Comparison of ENCODE assay signal across 35 cellular contexts in the genomic region with DNA sequence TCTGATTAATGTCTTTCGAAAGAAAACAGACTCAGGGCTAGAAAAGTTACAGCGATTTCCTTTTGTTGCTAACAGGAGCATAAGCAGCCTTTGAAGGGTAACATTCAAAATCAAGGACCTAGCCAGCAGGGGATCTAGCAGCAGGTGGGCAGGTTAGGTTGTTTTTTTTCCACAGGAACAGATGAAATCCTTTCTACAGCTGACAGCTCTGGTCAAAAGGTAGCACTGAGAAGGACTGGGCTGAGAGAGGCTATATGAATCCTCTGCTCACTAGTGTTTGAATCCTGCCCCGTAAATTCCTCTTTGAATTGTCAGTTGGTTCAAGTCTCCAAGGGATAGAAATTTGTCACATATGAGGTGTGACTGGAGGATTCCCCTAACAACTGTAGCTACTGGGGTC.
"Had no signal": no experiment of that assay in that cellular context is flagged by ENCODE, and none has a peak within 500 bp of the region (broad histone marks: within the 10 kb centered on the region; RNA-seq: fewer than 3 reads in every experiment).

No MANE protein-coding gene starts in this region.

- H3K27ac ChIP-seq: adrenal gland, body of pancreas, gastrocnemius medialis, hepatocyte, left lung, lower lobe of right lung, neural progenitor cell, parathyroid adenoma, right atrium auricular region, thyroid gland, upper lobe of left lung, vagina, WERI-Rb-1 had no signal

- H3K27ac Mint-ChIP-seq: activated CD4-positive, alpha-beta memory T cell treated with anti-CD3 and anti-CD28 coated beads for 36 hours; activated CD4-positive, alpha-beta T cell treated with anti-CD3 and anti-CD28 coated beads, Interleukin-2, amount 10 ng/mL, durations not matched to agents 24 days and 14 days; activated naive CD4-positive, alpha-beta T cell treated with anti-CD3 and anti-CD28 coated beads for 36 hours; activated naive CD8-positive, alpha-beta T cell treated with anti-CD3 and anti-CD28 coated beads for 36 hours; activated T-helper 1 cell treated with anti-CD3 and anti-CD28 coated beads, Interleukin-12 subunit alpha, Interleukin-12 subunit beta, Interleukin-2, Interleukin-4 antibody, amounts not matched to agents 30 ng/mL and 10 ng/mL and 1 ng/mL, durations not matched to agents 14 hours and 24 hours and 36 hours; natural killer cell; neural progenitor cell; stimulated activated memory B cell treated with anti-CD40 and anti-IgM and Interleukin-4, amounts not matched to agents 10 μg/mL and 1 μg/mL and 100 μg/mL, for 72 hours; stimulated activated naive CD8-positive, alpha-beta T cell treated with anti-CD3 and anti-CD28 coated beads, Interleukin-15, amount 100 ng/mL, for 72 hours had no signal

- H3K9me3 Mint-ChIP-seq: activated CD4-positive, alpha-beta memory T cell treated with anti-CD3 and anti-CD28 coated beads for 36 hours; activated naive CD4-positive, alpha-beta T cell treated with anti-CD3 and anti-CD28 coated beads for 36 hours; activated naive CD8-positive, alpha-beta T cell treated with anti-CD3 and anti-CD28 coated beads for 36 hours; activated T-helper 1 cell treated with anti-CD3 and anti-CD28 coated beads, Interleukin-12 subunit alpha, Interleukin-12 subunit beta, Interleukin-2, Interleukin-4 antibody, amounts not matched to agents 30 ng/mL and 10 ng/mL and 1 ng/mL, durations not matched to agents 14 hours and 24 hours and 36 hours; natural killer cell; neural progenitor cell; stimulated activated memory B cell treated with anti-CD40 and anti-IgM and Interleukin-4, amounts not matched to agents 10 μg/mL and 1 μg/mL and 100 μg/mL, for 72 hours had no signal

- H3K27me3 Mint-ChIP-seq: activated CD4-positive, alpha-beta memory T cell treated with anti-CD3 and anti-CD28 coated beads for 36 hours; activated CD4-positive, alpha-beta T cell treated with anti-CD3 and anti-CD28 coated beads, Interleukin-2, amount 10 ng/mL, durations not matched to agents 24 days and 14 days; stimulated activated memory B cell treated with anti-CD40 and anti-IgM and Interleukin-4, amounts not matched to agents 10 μg/mL and 1 μg/mL and 100 μg/mL, for 72 hours; stimulated activated naive CD8-positive, alpha-beta T cell treated with anti-CD3 and anti-CD28 coated beads, Interleukin-15, amount 100 ng/mL, for 72 hours had no signal

- H3K4me3 Mint-ChIP-seq: activated CD4-positive, alpha-beta memory T cell treated with anti-CD3 and anti-CD28 coated beads for 36 hours; activated CD4-positive, alpha-beta T cell treated with anti-CD3 and anti-CD28 coated beads, Interleukin-2, amount 10 ng/mL, durations not matched to agents 24 days and 14 days; activated naive CD4-positive, alpha-beta T cell treated with anti-CD3 and anti-CD28 coated beads for 36 hours; activated naive CD8-positive, alpha-beta T cell treated with anti-CD3 and anti-CD28 coated beads for 36 hours; activated T-helper 1 cell treated with anti-CD3 and anti-CD28 coated beads, Interleukin-12 subunit alpha, Interleukin-12 subunit beta, Interleukin-2, Interleukin-4 antibody, amounts not matched to agents 30 ng/mL and 10 ng/mL and 1 ng/mL, durations not matched to agents 14 hours and 24 hours and 36 hours; natural killer cell; neural progenitor cell; stimulated activated memory B cell treated with anti-CD40 and anti-IgM and Interleukin-4, amounts not matched to agents 10 μg/mL and 1 μg/mL and 100 μg/mL, for 72 hours; stimulated activated naive CD8-positive, alpha-beta T cell treated with anti-CD3 and anti-CD28 coated beads, Interleukin-15, amount 100 ng/mL, for 72 hours had no signal

- H3K4me1 Mint-ChIP-seq: activated CD4-positive, alpha-beta T cell treated with anti-CD3 and anti-CD28 coated beads, Interleukin-2, amount 10 ng/mL, durations not matched to agents 24 days and 14 days; activated naive CD8-positive, alpha-beta T cell treated with anti-CD3 and anti-CD28 coated beads for 36 hours; natural killer cell; stimulated activated memory B cell treated with anti-CD40 and anti-IgM and Interleukin-4, amounts not matched to agents 10 μg/mL and 1 μg/mL and 100 μg/mL, for 72 hours; stimulated activated naive CD8-positive, alpha-beta T cell treated with anti-CD3 and anti-CD28 coated beads, Interleukin-15, amount 100 ng/mL, for 72 hours had no signal

- H3K27me3 ChIP-seq: adrenal gland, body of pancreas, gastrocnemius medialis, hepatocyte, left lung, neural progenitor cell, right atrium auricular region, thyroid gland, upper lobe of left lung, vagina had no signal

- H3K36me3 Mint-ChIP-seq: activated CD4-positive, alpha-beta memory T cell treated with anti-CD3 and anti-CD28 coated beads for 36 hours; activated naive CD8-positive, alpha-beta T cell treated with anti-CD3 and anti-CD28 coated beads for 36 hours; natural killer cell; neural progenitor cell; stimulated activated memory B cell treated with anti-CD40 and anti-IgM and Interleukin-4, amounts not matched to agents 10 μg/mL and 1 μg/mL and 100 μg/mL, for 72 hours had no signal

- DNase-seq: activated CD4-positive, alpha-beta memory T cell treated with anti-CD3 and anti-CD28 coated beads for 36 hours; activated CD4-positive, alpha-beta T cell treated with anti-CD3 and anti-CD28 coated beads, Interleukin-2, amount 10 ng/mL, durations not matched to agents 24 days and 14 days; activated CD4-positive, CD25-positive, alpha-beta regulatory T cell treated with anti-CD3 and anti-CD28 coated beads, Interleukin-2, amount 50 U/mL, for 72 hours; activated CD8-positive, alpha-beta memory T cell treated with anti-CD3 and anti-CD28 coated beads, Interleukin-2, amount 50 U/mL, for 4 hours; activated effector memory CD4-positive, alpha-beta T cell treated with anti-CD3 and anti-CD28 coated beads, Interleukin-2, amount 50 U/mL, for 16 hours; activated naive CD4-positive, alpha-beta T cell treated with anti-CD3 and anti-CD28 coated beads for 36 hours; activated naive CD8-positive, alpha-beta T cell treated with anti-CD3 and anti-CD28 coated beads for 36 hours; activated T-cell treated with anti-CD3 and anti-CD28 coated beads, Interleukin-2, amount 50 U/mL, for 1 hour; adrenal gland; aorta; body of pancreas; effector CD8-positive, alpha-beta T cell; gastrocnemius medialis; left lung; lower lobe of right lung; mesenchymal stem cell; natural killer cell; occipital lobe; stimulated activated CD4-positive, alpha-beta T cell treated with anti-CD3 and anti-CD28 coated beads, Interleukin-1b, Interleukin-23, amount 100 ng/mL, for 48 hours; stimulated activated CD4-positive, alpha-beta T cell treated with anti-CD3 and anti-CD28 coated beads, Interleukin-4, amount 100 ng/mL, for 4 hours; stimulated activated CD8-positive, alpha-beta memory T cell treated with anti-CD3 and anti-CD28 coated beads, Interleukin-4, amount 100 ng/mL, for 48 hours; stimulated activated naive CD8-positive, alpha-beta T cell treated with anti-CD3 and anti-CD28 coated beads, Interleukin-15, amount 100 ng/mL, for 72 hours; substantia nigra; T1000; thyroid gland; upper lobe of left lung; WERI-Rb-1 had no signal

- H3K9me3 ChIP-seq: adrenal gland, body of pancreas, gastrocnemius medialis, left lung, lower lobe of right lung, right atrium auricular region, thyroid gland, upper lobe of left lung, vagina had no signal

- H3K4me3 ChIP-seq: adrenal gland, body of pancreas, gastrocnemius medialis, hepatocyte, left lung, lower lobe of right lung, neural progenitor cell, right atrium auricular region, smooth muscle cell, thyroid gland, upper lobe of left lung, vagina had no signal

- H3K36me3 ChIP-seq: adrenal gland, gastrocnemius medialis, left lung, lower lobe of right lung, neural progenitor cell, right atrium auricular region, thyroid gland, upper lobe of left lung, vagina, WERI-Rb-1 had no signal

- H3K4me1 ChIP-seq: adrenal gland, body of pancreas, left lung, lower lobe of right lung, neural progenitor cell, parathyroid adenoma, right atrium auricular region, thyroid gland, upper lobe of left lung, vagina had no signal
